In genomic region chr4:145723336-145723735, GRCh38 we compare ENCODE assay signal across 16 cellular contexts. TPM values are rescaled to one million over a fixed set of nuclear protein-coding genes. Genes with fewer than 3 reads are reported as not detected.
DNase-seq lines count a peak whose midpoint lies in the region; ATAC-seq, FAIRE-seq and TF ChIP-seq lines count a peak whose summit lies in the region.
"Had no signal": no experiment of that assay in that cellular context is flagged by ENCODE, and none has a peak within 500 bp of the region (broad histone marks: within the 10 kb centered on the region; RNA-seq: fewer than 3 reads in every experiment).

No MANE protein-coding gene starts in this region.

- H3K4me3 ChIP-seq in Loucy (ENCODE audit: low read length, poor library complexity, severe bottlenecking) (no peak overlapping the region), GM12878 (no peak overlapping the region), smooth muscle cell (no peak overlapping the region)
- H3K4me3 ChIP-seq in effector memory CD4-positive, alpha-beta T cell (ENCODE audit: insufficient read depth, low read depth, low read length, poor library complexity, severe bottlenecking) = no peak overlapping the region
- H3K4me3 ChIP-seq: SJSA1 had no signal

- H3K27ac ChIP-seq in GM12878 (ENCODE audit: control insufficient read depth, insufficient read depth) = no peak overlapping the region
- no peak overlapping the region for H3K27ac ChIP-seq in smooth muscle cell (ENCODE audit: low read depth)
- H3K27ac ChIP-seq in effector memory CD4-positive, alpha-beta T cell (ENCODE audit: insufficient read depth, low read length, poor library complexity, severe bottlenecking) = no peak overlapping the region
- H3K27ac ChIP-seq: SJSA1 had no signal

- H3K9ac ChIP-seq in Loucy (ENCODE audit: low read depth, low read length, poor library complexity, severe bottlenecking) = no peak overlapping the region
- no peak overlapping the region for H3K9ac ChIP-seq in GM12878 (ENCODE audit: control insufficient read depth, insufficient read depth, low read length)
- H3K9ac ChIP-seq in smooth muscle cell (ENCODE audit: low read depth) = no peak overlapping the region

- WGBS in GM12878 (ENCODE audit: insufficient coverage, insufficient replicate concordance, low lambda C conversion rate, missing lambda C conversion rate) = 67% methylated on average over 2 of the region's 2 CpGs
- 88% methylated on average over 2 of the region's 2 CpGs for WGBS in smooth muscle cell (ENCODE audit: low lambda C conversion rate)

- POLR2A ChIA-PET in GM12878 (lab: Charles Lee) = no interaction called here

- RAD21 ChIA-PET in GM12878 (lab: Charles Lee; ENCODE audit: unreplicated experiment) = interaction anchor here (0.9 to 2.5 kb wide), 4 partner anchors 10 to 165 kb away, joined by 3 to 6 read pairs (median 4); no protein-coding TSS in a partner anchor

- H3K27me3 ChIP-seq in Loucy (ENCODE audit: insufficient read depth, low read length, poor library complexity, severe bottlenecking) (no peaks in the 10 kb centered on the region), GM12878 (replicated peaks in 1 of 2; ENCODE audit: control insufficient read depth in 2 of 2, insufficient read depth in 2 of 2, low read length in 1 of 2) (no peaks in the 10 kb centered on the region), smooth muscle cell (ENCODE audit: low read depth) (no peaks in the 10 kb centered on the region)
- H3K27me3 ChIP-seq in effector memory CD4-positive, alpha-beta T cell (replicated peaks; ENCODE audit: control insufficient read depth, insufficient read depth, low read length, poor library complexity, severe bottlenecking) = no peaks in the 10 kb centered on the region
- H3K27me3 ChIP-seq: SJSA1 had no signal

- no peaks in the 10 kb centered on the region for H4K20me1 ChIP-seq in Loucy (ENCODE audit: insufficient read depth, low read length, poor library complexity, severe bottlenecking)
- no peaks in the 10 kb centered on the region for H4K20me1 ChIP-seq in GM12878 (ENCODE audit: control insufficient read depth, insufficient read depth)
- H4K20me1 ChIP-seq in smooth muscle cell (ENCODE audit: low read depth) = no peaks in the 10 kb centered on the region

- H3K4me1 ChIP-seq in Loucy (ENCODE audit: insufficient read depth, low read length, poor library complexity, severe bottlenecking) (peaks cover 10% of the 10 kb centered on the region), GM12878 (ENCODE audit: control insufficient read depth, insufficient read depth, low read length) (peaks cover 10% of the 10 kb centered on the region), smooth muscle cell (ENCODE audit: low read depth) (no peaks in the 10 kb centered on the region)
- no peaks in the 10 kb centered on the region for H3K4me1 ChIP-seq in effector memory CD4-positive, alpha-beta T cell (ENCODE audit: control insufficient read depth, insufficient read depth, low read length, poor library complexity, severe bottlenecking)
- H3K4me1 ChIP-seq: SJSA1 had no signal

- no TSS peak for BruUV-seq in GM12878 (replicated peaks; lab: Mats Ljungman, UMichigan)

- FAIRE-seq in GM12878 (lab: Jason Lieb, UNC) = no peak
- FAIRE-seq: H1 had no signal

- CTCF ChIA-PET in GM12878 (lab: Yijun Ruan, JAX) = interaction anchor here (0.8 to 1.9 kb wide), 4 partner anchors 15 to 192 kb away, joined by 3 to 7 read pairs (median 3); no protein-coding TSS in a partner anchor

- no peak for TF ChIP-seq POLR2A in GM12878 (IDR thresholded peaks at IDR 0.05; ENCODE audit: low read depth, low read length)

- peak; percentile 7 for TF ChIP-seq CTCF in GM10266 (IDR thresholded peaks at IDR 0.05; ENCODE audit: control insufficient read depth, insufficient read depth, low read depth, missing control alignments)
- peak; percentile 12; the same call in 1 of the 2 replicates for TF ChIP-seq CTCF in Loucy (conservative IDR thresholded peaks at IDR 0.05; ENCODE audit: low read length)
- 0 out of 6 replicates have a peak, but pooled peaks of 1 of the 3 experiments have one; percentile 1 for TF ChIP-seq CTCF in GM12878 (IDR thresholded peaks at IDR 0.05 in 2 of 3, conservative IDR thresholded peaks at IDR 0.05 in 1 of 3; ENCODE audit: control insufficient read depth in 2 of 3, extremely low read depth in 1 of 3, insufficient read depth in 1 of 3, low read depth in 3 of 3, low read length in 3 of 3)
- TF ChIP-seq CTCF in smooth muscle cell (IDR thresholded peaks at IDR 0.05; ENCODE audit: borderline replicate concordance, insufficient read depth, poor library complexity, severe bottlenecking) = peak; percentile 11

- no peaks in the 10 kb centered on the region for H3K79me2 ChIP-seq in Loucy (ENCODE audit: insufficient read depth, low read length)
- H3K79me2 ChIP-seq in GM12878 (ENCODE audit: control insufficient read depth, insufficient read depth, low read length) = no peaks in the 10 kb centered on the region
- no peaks in the 10 kb centered on the region for H3K79me2 ChIP-seq in smooth muscle cell (ENCODE audit: low read depth)

- H3K9me3 ChIP-seq in Loucy (ENCODE audit: insufficient read depth, low read depth, low read length) (no peaks in the 10 kb centered on the region), GM12878 (replicated peaks; ENCODE audit: control insufficient read depth, insufficient read depth, low read length) (no peaks in the 10 kb centered on the region), smooth muscle cell (replicated peaks; ENCODE audit: low read depth) (no peaks in the 10 kb centered on the region)
- H3K9me3 ChIP-seq in effector memory CD4-positive, alpha-beta T cell (ENCODE audit: control insufficient read depth, low read length) = no peaks in the 10 kb centered on the region

- H3K36me3 ChIP-seq in Loucy (ENCODE audit: insufficient read depth, low read length) (no peaks in the 10 kb centered on the region), GM12878 (ENCODE audit: control insufficient read depth in 2 of 2, insufficient read depth in 2 of 2, low read length in 1 of 2) (no peaks in the 10 kb centered on the region), smooth muscle cell (ENCODE audit: low read depth) (no peaks in the 10 kb centered on the region)
- H3K36me3 ChIP-seq in effector memory CD4-positive, alpha-beta T cell (ENCODE audit: control insufficient read depth, insufficient read depth, low read length) = no peaks in the 10 kb centered on the region
- H3K36me3 ChIP-seq: SJSA1 had no signal

- H3K4me2 ChIP-seq in Loucy (ENCODE audit: low read depth, low read length, poor library complexity, severe bottlenecking) (no peak overlapping the region), GM12878 (ENCODE audit: control insufficient read depth, insufficient read depth) (no peak overlapping the region), smooth muscle cell (no peak overlapping the region)

- no peaks in the 10 kb centered on the region for H3K9me2 ChIP-seq in Loucy (replicated peaks; ENCODE audit: low read depth, low read length)

- DNase-seq in GM10266 (ENCODE audit: extremely low spot score) (no peak), GM12878 (ENCODE audit: low read depth, low spot score) (no peak), smooth muscle cell (lab: John Stamatoyannopoulos, UW; ENCODE audit: unreplicated experiment) (no peak), retina (no peak)
- no peak for DNase-seq in effector memory CD4-positive, alpha-beta T cell
- DNase-seq: DMS 273 treated with DMSO at 0.1 percent for 48 hours, NCI-H1105 treated with DMSO at 0.1 percent for 48 hours, NCI-H1930, NCI-H2171, RPMI8226 had no signal

- in situ Hi-C loops in GM12878 (cut with MboI) = no loop called here

- H2AFZ ChIP-seq in Loucy (ENCODE audit: low read length) (no peak overlapping the region), GM12878 (ENCODE audit: control insufficient read depth, low read depth, low read length) (no peak overlapping the region), smooth muscle cell (ENCODE audit: low read depth) (no peak overlapping the region)

- SMC1A ChIA-PET in GM12878 (lab: Charles Lee; ENCODE audit: uncharacterized antibody, unreplicated experiment) = interaction anchor here (0.6 to 1.4 kb wide), 5 partner anchors 96 to 210 kb away, joined by 3 read pairs; no protein-coding TSS in a partner anchor

- H3F3A ChIP-seq in Loucy (ENCODE audit: low read depth) (no peaks in the 10 kb centered on the region), smooth muscle cell (ENCODE audit: low read depth) (no peaks in the 10 kb centered on the region)

- TF ChIP-seq EP300 in GM12878 (IDR thresholded peaks at IDR 0.05; ENCODE audit: borderline replicate concordance in 1 of 2, control insufficient read depth in 1 of 2, low read depth in 2 of 2, low read length in 2 of 2) = no peak

- intact Hi-C loops in GM12878 (cut with micrococcal nuclease; ENCODE audit: unreplicated experiment) = no loop called here

- TF ChIP-seq RAD21 in GM12878 (IDR thresholded peaks at IDR 0.05; ENCODE audit: insufficient read depth, low read depth, low read length) = peak; percentile 34

- no peak for ATAC-seq in GM12878
- no peak for ATAC-seq in HG02678 (IDR thresholded peaks at IDR 0.05; ENCODE audit: unreplicated experiment)

TF ChIP-seq in GM12878, 131 proteins besides CTCF, POLR2A, EP300 and RAD21 (continues in another document):
- TF ChIP-seq SIN3A (IDR thresholded peaks at IDR 0.05; ENCODE audit: low read depth, low read length) = no peak
- TF ChIP-seq CBX3 (IDR thresholded peaks at IDR 0.05; ENCODE audit: borderline replicate concordance, low read depth) = no peak
- TF ChIP-seq STAT3 (IDR thresholded peaks at IDR 0.05; ENCODE audit: low read depth, low read length) = no peak
- TF ChIP-seq TAF1 (IDR thresholded peaks at IDR 0.05; ENCODE audit: borderline replicate concordance, low read depth, low read length) = no peak
- no peak for TF ChIP-seq NR2C2 (IDR thresholded peaks at IDR 0.05; ENCODE audit: borderline replicate concordance, control insufficient read depth, insufficient read length, low read depth)

RNA-seq across cellular contexts. Expression of gene C4orf51, which starts 43.4 kb away (rescaled TPM):
- not detected in 2 replicates for total RNA-seq in GM12878 (2013; cell fraction: nucleolus; rRNA removed)
- total RNA-seq in GM12878 (2014; rRNA removed) = not detected in 2 replicates
- not detected in 2 replicates for total RNA-seq in GM12878 (2014; rRNA removed; fragmentation: Illumina TruSeq; extraction: Trizol)
- not detected in 2 replicates for total RNA-seq in GM12878 (2021)
- not detected for polyA plus RNA-seq in GM12878 (2011; ENCODE audit: low read depth)
- polyA plus RNA-seq in GM12878 (2011; rRNA removed) = not detected in 2 replicates
- polyA plus RNA-seq in GM12878 (2011; cell fraction: cytosol; rRNA removed) = not detected in 2 replicates
- not detected in 2 replicates for polyA plus RNA-seq in GM12878 (2011; cell fraction: nucleus; rRNA removed)
- polyA plus RNA-seq in GM12878 (2012) = not detected in 2 replicates
- polyA plus RNA-seq in GM12878 (2014; fragmentation: Illumina TruSeq; extraction: Trizol) = not detected in 2 replicates
- polyA plus RNA-seq in GM12878 (2014; fragmentation: Nextera tagmentation; extraction: Ambion mirVana) = not detected
- polyA plus RNA-seq in GM12878 (2014; rRNA removed) = not detected in 2 replicates
- not detected for polyA plus RNA-seq in GM12878 (2016; fragmentation: Nextera tagmentation; extraction: Ambion mirVana)
- not detected in 2 replicates for polyA minus RNA-seq in GM12878 (2011; rRNA and poly(A)+ RNA removed)
- not detected in 2 replicates for polyA minus RNA-seq in GM12878 (2011; cell fraction: cytosol; rRNA and poly(A)+ RNA removed)
- not detected in 2 replicates for polyA minus RNA-seq in GM12878 (2011; cell fraction: nucleus; rRNA and poly(A)+ RNA removed)
- not detected in 2 replicates for total RNA-seq in smooth muscle cell
- not detected in 2 replicates for polyA plus RNA-seq in smooth muscle cell
- total RNA-seq: NCI-H460, SJSA1 had no signal
- polyA plus RNA-seq: BJ, H1 had no signal
